ENCODE assay signal across 1 cellular context in genomic region chr5:139671096-139671841, GRCh38.
TF ChIP-seq lines count a peak whose summit lies in the region.

No MANE protein-coding gene starts in this region.

TF ChIP-seq in GM12878, 131 proteins besides CTCF, POLR2A, EP300 and RAD21 (continued from another document):
- TF ChIP-seq YY1 (IDR thresholded peaks at IDR 0.05; ENCODE audit: low read depth, low read length) (no peak), TARDBP (IDR thresholded peaks at IDR 0.05; ENCODE audit: borderline replicate concordance) (no peak), HDAC6 (IDR thresholded peaks at IDR 0.05; ENCODE audit: unreplicated experiment) (no peak), MEF2B (IDR thresholded peaks at IDR 0.05; ENCODE audit: partially characterized antibody, poor library complexity, severe bottlenecking) (peak; percentile 78), ESRRA (IDR thresholded peaks at IDR 0.05; ENCODE audit: low read length) (no peak), CBX5 (IDR thresholded peaks at IDR 0.05; ENCODE audit: low read depth) (no peak), PBX3 (IDR thresholded peaks at IDR 0.05; ENCODE audit: insufficient replicate concordance, low read depth, low read length) (no peak), FOXM1 (IDR thresholded peaks at IDR 0.05; ENCODE audit: low read depth, low read length) (no peak)
- TF ChIP-seq, protein P1, sequence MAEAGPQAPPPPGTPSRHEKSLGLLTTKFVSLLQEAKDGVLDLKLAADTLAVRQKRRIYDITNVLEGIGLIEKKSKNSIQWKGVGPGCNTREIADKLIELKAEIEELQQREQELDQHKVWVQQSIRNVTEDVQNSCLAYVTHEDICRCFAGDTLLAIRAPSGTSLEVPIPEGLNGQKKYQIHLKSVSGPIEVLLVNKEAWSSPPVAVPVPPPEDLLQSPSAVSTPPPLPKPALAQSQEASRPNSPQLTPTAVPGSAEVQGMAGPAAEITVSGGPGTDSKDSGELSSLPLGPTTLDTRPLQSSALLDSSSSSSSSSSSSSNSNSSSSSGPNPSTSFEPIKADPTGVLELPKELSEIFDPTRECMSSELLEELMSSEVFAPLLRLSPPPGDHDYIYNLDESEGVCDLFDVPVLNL (IDR thresholded peaks at IDR 0.05; ENCODE audit: low read depth, low read length): no peak
